ENCODE assay signal across 1 cellular context in genomic region chr20:5120189-5120484, GRCh38.
TF ChIP-seq lines count a peak whose summit lies in the region.

No MANE protein-coding gene starts in this region.

TF ChIP-seq in HepG2, 621 proteins besides CTCF, POLR2A, EP300 and RAD21 (continued from another document):
- TF ChIP-seq IKZF5 (CRISPR knock-in tag; IDR thresholded peaks at IDR 0.05) (0 out of 2 replicates have a peak, but pooled peaks have one; percentile 12), CEBPG (CRISPR knock-in tag; IDR thresholded peaks at IDR 0.05) (peak; percentile 3; the same call in 1 of the 2 replicates), TFE3 (CRISPR knock-in tag; IDR thresholded peaks at IDR 0.05) (peak; percentile 66; the same call in 1 of the 2 replicates), ELF1 (CRISPR knock-in tag; IDR thresholded peaks at IDR 0.05) (0 out of 2 replicates have a peak, but pooled peaks have one; percentile 25), ATF1 (CRISPR knock-in tag; IDR thresholded peaks at IDR 0.05) (peak; percentile 86), ZNF570 (CRISPR knock-in tag; IDR thresholded peaks at IDR 0.05; ENCODE audit: borderline replicate concordance) (no peak), BRF2 (CRISPR knock-in tag; IDR thresholded peaks at IDR 0.05) (peak; percentile 20; the same call in 1 of the 2 replicates)
